In the genomic region with DNA sequence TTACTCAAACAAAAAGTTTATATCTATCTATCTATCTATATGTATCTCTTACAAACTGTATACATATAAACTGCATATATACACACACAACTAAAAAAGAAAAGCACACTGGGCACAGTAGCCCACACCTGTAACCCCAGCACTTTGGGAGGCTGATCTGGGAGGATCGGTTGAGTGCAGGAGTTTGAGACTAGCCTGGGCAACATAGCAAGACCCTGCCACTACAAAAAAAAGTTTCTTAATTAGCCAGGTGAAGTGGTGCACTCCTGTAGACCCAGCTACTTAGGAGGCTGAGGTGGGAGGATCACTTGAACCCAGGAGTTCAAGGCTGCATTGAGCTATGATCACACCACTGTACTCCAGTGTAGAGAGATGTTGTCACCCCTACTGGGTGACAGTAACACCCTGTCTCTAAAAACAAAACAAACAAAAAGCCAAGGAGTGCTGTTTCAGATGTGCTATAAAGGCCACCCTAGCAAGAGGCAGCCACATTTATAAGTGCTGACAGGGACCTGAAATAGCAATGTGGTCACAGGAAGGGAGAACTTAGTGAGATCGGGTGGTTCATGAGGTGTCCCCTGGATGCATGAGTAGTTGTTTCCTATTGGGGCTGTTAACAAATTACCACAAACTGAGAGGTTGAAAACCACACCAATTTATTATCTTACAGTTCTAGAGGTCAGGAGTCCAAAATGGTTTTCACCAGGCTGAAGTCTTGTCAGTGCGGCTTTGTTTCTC, we compare ENCODE assay signal across 8 cellular contexts. TPM values are rescaled to one million over a fixed set of nuclear protein-coding genes. Genes with fewer than 3 reads are reported as not detected.
DNase-seq lines count a peak whose midpoint lies in the region; ATAC-seq and TF ChIP-seq lines count a peak whose summit lies in the region.

No MANE protein-coding gene starts in this region.

- TF ChIP-seq EP300 in stomach (IDR thresholded peaks at IDR 0.05) = no peak

- H2AFZ ChIP-seq in SU-DHL-6 (ENCODE audit: low read depth, low read length, severe bottlenecking) = no peak overlapping the region

- H3F3A ChIP-seq in SU-DHL-6 (ENCODE audit: insufficient read depth) = peaks cover 49% of the 10 kb centered on the region

- no peaks in the 10 kb centered on the region for H4K20me1 ChIP-seq in SU-DHL-6 (ENCODE audit: low read depth, low read length)

- no peak overlapping the region for H3K4me3 ChIP-seq in SU-DHL-6 (ENCODE audit: insufficient read depth, low read length, poor library complexity, severe bottlenecking)
- no peak overlapping the region for H3K4me3 ChIP-seq in esophagus squamous epithelium
- no peak overlapping the region for H3K4me3 ChIP-seq in stomach

- H3K4me2 ChIP-seq in SU-DHL-6 (ENCODE audit: low read depth, low read length, poor library complexity, severe bottlenecking) = peak overlapping the region; percentile 62

- TF ChIP-seq CTCF in GM13977 (IDR thresholded peaks at IDR 0.05; ENCODE audit: extremely low read depth, insufficient read depth, missing control alignments) (no peak), SU-DHL-6 (IDR thresholded peaks at IDR 0.05; ENCODE audit: insufficient read depth, low read length, poor library complexity, severe bottlenecking) (no peak), esophagus squamous epithelium (IDR thresholded peaks at IDR 0.05) (no peak), stomach (IDR thresholded peaks at IDR 0.05) (no peak)

- POLR2A ChIA-PET in naive thymus-derived CD8-positive, alpha-beta T cell (lab: Charles Lee) = no interaction called here

- intact Hi-C loops in esophagus squamous epithelium (cut with DNase I) = no loop called here
- intact Hi-C loops in stomach (cut with DNase I; ENCODE audit: low total_unique reads) = no loop called here

- no peaks in the 10 kb centered on the region for H3K9me3 ChIP-seq in SU-DHL-6 (ENCODE audit: insufficient read depth, low read length)
- H3K9me3 ChIP-seq in esophagus squamous epithelium = no peaks in the 10 kb centered on the region
- H3K9me3 ChIP-seq in stomach = no peaks in the 10 kb centered on the region

- WGBS in esophagus squamous epithelium, 2 donors = 80 to 84% methylated on average over 3 of the region's 3 CpGs
- 75 to 88% (median 79%) methylated on average over 3 of the region's 3 CpGs for WGBS in stomach, 5 donors

- peaks cover 0 to 49% (median 0%) of the 10 kb centered on the region in 3 donors for H3K36me3 Mint-ChIP-seq in naive thymus-derived CD8-positive, alpha-beta T cell

- peak overlapping the region in 2 of 10 donors; percentile 48 to 71 for H3K4me3 Mint-ChIP-seq in naive thymus-derived CD8-positive, alpha-beta T cell

- peaks cover 10 to 48% (median 31%) of the 10 kb centered on the region in 4 donors for H3K4me1 Mint-ChIP-seq in naive thymus-derived CD8-positive, alpha-beta T cell

- peak; percentile 85 for DNase-seq in GM13977 (ENCODE audit: low spot score)
- DNase-seq in naive thymus-derived CD8-positive, alpha-beta T cell = no peak
- DNase-seq in esophagus squamous epithelium (lab: John Stamatoyannopoulos, UW) = no peak
- DNase-seq in stimulated activated CD4-positive, alpha-beta T cell treated with anti-CD3 and anti-CD28 coated beads, Interleukin-12 subunit alpha, Interleukin-12 subunit beta, amount 100 ng/mL, for 4 hours = no peak
- DNase-seq in ureter (ENCODE audit: low spot score) = no peak
- no peak for DNase-seq in stomach

- H3K79me2 ChIP-seq in SU-DHL-6 (ENCODE audit: insufficient read depth, low read length) = peaks cover 21% of the 10 kb centered on the region

- peak overlapping the region; percentile 39 for H3K9ac ChIP-seq in SU-DHL-6 (ENCODE audit: low read length)

- H3K27ac ChIP-seq in SU-DHL-6 (ENCODE audit: low read depth, low read length) (peak overlapping the region; percentile 95), esophagus squamous epithelium (no peak overlapping the region), stomach (peak overlapping the region in 2 of 5 donors; percentile 1 to 98)

- H3K27ac Mint-ChIP-seq in naive thymus-derived CD8-positive, alpha-beta T cell = peak overlapping the region in 8 of 10 donors; percentile 34 to 80 (median 56)

- H3K36me3 ChIP-seq in SU-DHL-6 (ENCODE audit: low read length) (no peaks in the 10 kb centered on the region), esophagus squamous epithelium (peaks cover 10 to 40% (median 12%) of the 10 kb centered on the region in 3 donors), stomach (peaks cover 26 to 45% (median 41%) of the 10 kb centered on the region in 4 donors)

- ATAC-seq in GM21786 (IDR thresholded peaks at IDR 0.05; ENCODE audit: unreplicated experiment) = peak; percentile 57
- ATAC-seq in naive thymus-derived CD8-positive, alpha-beta T cell = no peak

- in situ Hi-C loops in GM13977 (cut with MboI; ENCODE audit: low pct_unique_long_range_greater_than_20kb, low sequenced_read_pairs, unreplicated experiment) = no loop called here

- TF ChIP-seq POLR2A in esophagus squamous epithelium (IDR thresholded peaks at IDR 0.05) = no peak
- TF ChIP-seq POLR2A in stomach (IDR thresholded peaks at IDR 0.05) = no peak

- H3K4me1 ChIP-seq in esophagus squamous epithelium (peaks cover 24 to 40% (median 31%) of the 10 kb centered on the region in 3 donors), stomach (peaks cover 31 to 47% (median 38%) of the 10 kb centered on the region in 4 donors)

- no peaks in the 10 kb centered on the region for H3K27me3 Mint-ChIP-seq in naive thymus-derived CD8-positive, alpha-beta T cell

- H3K9me3 Mint-ChIP-seq in naive thymus-derived CD8-positive, alpha-beta T cell = no peaks in the 10 kb centered on the region

- H3K9me2 ChIP-seq in SU-DHL-6 (replicated peaks; ENCODE audit: insufficient read depth, low read length) = no peaks in the 10 kb centered on the region

- no peaks in the 10 kb centered on the region for H3K27me3 ChIP-seq in SU-DHL-6 (ENCODE audit: low read length)
- H3K27me3 ChIP-seq in esophagus squamous epithelium = no peaks in the 10 kb centered on the region
- H3K27me3 ChIP-seq in stomach = no peaks in the 10 kb centered on the region

RNA-seq across cellular contexts. Expression of gene CD2BP2, which starts 4.8 kb away (rescaled TPM):
- total RNA-seq in naive thymus-derived CD8-positive, alpha-beta T cell = 10 to 100 TPM; 62.9 to 66.8 TPM
- polyA plus RNA-seq in naive thymus-derived CD8-positive, alpha-beta T cell = 10 to 100 TPM; 20.6 to 21.9 (median 21.7) TPM
- total RNA-seq in esophagus squamous epithelium (10 to 100 TPM; 21.9 to 38.0 (median 28.5) TPM), ureter (69.0 TPM), stomach (10 to 100 TPM in 4 of 5 donors, 1 to 10 TPM in 1; 8.8 to 30.8 (median 18.3) TPM)
- polyA plus RNA-seq in stomach = 10 to 100 TPM; 37.1 to 45.2 (median 41.4) TPM

RNA-seq across cellular contexts. Expression of gene TBC1D10B, which starts 20.0 kb away (rescaled TPM):
- total RNA-seq in naive thymus-derived CD8-positive, alpha-beta T cell = 10 to 100 TPM; 32.9 to 36.9 TPM
- polyA plus RNA-seq in naive thymus-derived CD8-positive, alpha-beta T cell = 10 to 100 TPM in 1 of 3 donors, 1 to 10 TPM in 2; 6.6 to 10.5 (median 7.3) TPM
- 10 to 100 TPM; 21.9 to 33.9 (median 26.1) TPM for total RNA-seq in esophagus squamous epithelium
- 36.9 TPM for total RNA-seq in ureter
- total RNA-seq in stomach = 10 to 100 TPM; 25.1 to 89.2 (median 33.2) TPM
- polyA plus RNA-seq in stomach = 10 to 100 TPM; 20.5 to 25.0 (median 22.0) TPM

RNA-seq across cellular contexts. Expression of gene MYL11, which starts 24.3 kb away (rescaled TPM):
- 1 to 10 TPM in 1 of 2 experiments, not detected in 1; 1.9 TPM for total RNA-seq in naive thymus-derived CD8-positive, alpha-beta T cell
- 1 to 10 TPM in 2 of 3 donors, not detected in 1; 1.1 to 4.2 TPM for polyA plus RNA-seq in naive thymus-derived CD8-positive, alpha-beta T cell
- total RNA-seq in esophagus squamous epithelium (not detected), ureter (2.9 TPM), stomach (not detected)
- polyA plus RNA-seq in stomach = 1 to 10 TPM in 2 of 3 donors, not detected in 1; 1.6 to 4.7 TPM

RNA-seq across cellular contexts. Expression of gene SEPTIN1, which starts 32.1 kb away (rescaled TPM):
- total RNA-seq in naive thymus-derived CD8-positive, alpha-beta T cell = 100 to 1,000 TPM; 216 to 222 TPM
- 100 to 1,000 TPM; 178 to 249 (median 242) TPM for polyA plus RNA-seq in naive thymus-derived CD8-positive, alpha-beta T cell
- total RNA-seq in esophagus squamous epithelium (1 to 10 TPM; 1.2 to 7.1 (median 2.7) TPM), ureter (8.2 TPM), stomach (1 to 10 TPM in 3 of 5 donors, under 1 TPM in 1, not detected in 1; 0.72 to 6.2 (median 3.9) TPM)
- polyA plus RNA-seq in stomach = 10 to 100 TPM in 1 of 3 donors, 1 to 10 TPM in 2; 5.2 to 10.5 (median 7.0) TPM

RNA-seq across cellular contexts. Expression of gene ZNF48, which starts 44.9 kb away (rescaled TPM):
- 10 to 100 TPM; 12.7 to 14.3 TPM for total RNA-seq in naive thymus-derived CD8-positive, alpha-beta T cell
- 10 to 100 TPM in 1 of 3 donors, 1 to 10 TPM in 2; 6.1 to 11.7 (median 7.5) TPM for polyA plus RNA-seq in naive thymus-derived CD8-positive, alpha-beta T cell
- total RNA-seq in esophagus squamous epithelium = 1 to 10 TPM; 2.8 to 5.9 (median 4.5) TPM
- total RNA-seq in ureter = 8.1 TPM
- total RNA-seq in stomach = 10 to 100 TPM in 1 of 5 donors, 1 to 10 TPM in 4; 4.0 to 33.6 (median 5.4) TPM
- polyA plus RNA-seq in stomach = 1 to 10 TPM; 3.9 to 5.5 (median 4.6) TPM
